In genomic region chr4:82439088-82439487, GRCh38 we compare ENCODE assay signal across 20 cellular contexts.
"Had no signal": no experiment of that assay in that cellular context is flagged by ENCODE, and none has a peak within 500 bp of the region (broad histone marks: within the 10 kb centered on the region; RNA-seq: fewer than 3 reads in every experiment).

No MANE protein-coding gene starts in this region.

- ATAC-seq: foreskin keratinocyte, left colon, pancreas, psoas muscle, WTC11 had no signal

- H3K27ac ChIP-seq: ascending aorta, brain microvascular endothelial cell, foreskin keratinocyte, pancreas, psoas muscle, right atrium auricular region, transverse colon, uterus had no signal

- H3K4me3 Mint-ChIP-seq: memory B cell, nephron, WTC11 had no signal

- H3K9me3 ChIP-seq: ascending aorta, pancreas, psoas muscle, right atrium auricular region, transverse colon, uterus had no signal

- H3K9me3 Mint-ChIP-seq: memory B cell, nephron, WTC11 had no signal

- H3K27ac Mint-ChIP-seq: memory B cell, nephron had no signal

- H3K27me3 Mint-ChIP-seq: memory B cell had no signal

- H3K4me1 ChIP-seq: ascending aorta, pancreas, psoas muscle, right atrium auricular region, transverse colon, uterus had no signal

- DNase-seq: activated CD4-positive, alpha-beta T cell treated with anti-CD3 and anti-CD28 coated beads for 4 hours; activated CD4-positive, alpha-beta T cell treated with anti-CD3 and anti-CD28 coated beads, Interleukin-2, amount 50 U/mL, for 48 hours; activated gamma-delta T cell; brain microvascular endothelial cell; caudate nucleus; dermis blood vessel endothelial cell; effector CD8-positive, alpha-beta T cell; foreskin keratinocyte; left colon; pancreas; psoas muscle; stimulated activated CD4-positive, alpha-beta T cell treated with anti-CD3 and anti-CD28 coated beads, Interleukin-4, amount 100 ng/mL, for 4 hours; T1000; transverse colon; uterus had no signal

- H3K4me3 ChIP-seq: ascending aorta, pancreas, psoas muscle, right atrium auricular region, transverse colon, uterus had no signal

- H3K36me3 ChIP-seq: ascending aorta, brain microvascular endothelial cell, pancreas, right atrium auricular region, transverse colon, uterus had no signal

- H3K27me3 ChIP-seq: ascending aorta, brain microvascular endothelial cell, foreskin keratinocyte, pancreas, right atrium auricular region, transverse colon, uterus had no signal
